Comparison of ENCODE assay signal across 8 cellular contexts in genomic region chr2:159891917-159892691, GRCh38. TPM values are rescaled to one million over a fixed set of nuclear protein-coding genes. Genes with fewer than 3 reads are reported as not detected.
DNase-seq lines count a peak whose midpoint lies in the region; ATAC-seq, FAIRE-seq and TF ChIP-seq lines count a peak whose summit lies in the region.

No MANE protein-coding gene starts in this region.

- no peaks in the 10 kb centered on the region for H3K79me2 ChIP-seq in hepatocyte

- H3K9me3 ChIP-seq in hepatocyte (ENCODE audit: low read depth), result no peaks in the 10 kb centered on the region

- no peak overlapping the region for H2AFZ ChIP-seq in hepatocyte

- H3K9me2 ChIP-seq in hepatocyte (replicated peaks; ENCODE audit: insufficient read depth), result no peaks in the 10 kb centered on the region

- 55% methylated on average over 2 of the region's 2 CpGs for WGBS in hepatocyte (ENCODE audit: low lambda C conversion rate, missing lambda C conversion rate)

- H3K27ac Mint-ChIP-seq in activated naive CD4-positive, alpha-beta T cell treated with anti-CD3 and anti-CD28 coated beads, Interleukin-2, amount 50 U/mL, for 72 hours, result peak overlapping the region in 1 of 2 donors; percentile 17

- TF ChIP-seq POLR2A in H54 (IDR thresholded peaks at IDR 0.05; ENCODE audit: low read depth, low read length), result no peak

- no peaks in the 10 kb centered on the region for H3K36me3 ChIP-seq in hepatocyte (replicated peaks; ENCODE audit: insufficient read depth, low read depth)

- peaks cover 27 to 28% of the 10 kb centered on the region in 2 donors for H3K36me3 Mint-ChIP-seq in activated naive CD4-positive, alpha-beta T cell treated with anti-CD3 and anti-CD28 coated beads, Interleukin-2, amount 50 U/mL, for 72 hours

- no peak overlapping the region for H3K4me3 ChIP-seq in hepatocyte

- H3K27ac ChIP-seq in hepatocyte, result peak overlapping the region; percentile 73

- TF ChIP-seq CTCF in hepatocyte (IDR thresholded peaks at IDR 0.05; ENCODE audit: poor library complexity), result no peak

- H3K27me3 ChIP-seq in hepatocyte, result no peaks in the 10 kb centered on the region

- FAIRE-seq in H54 (lab: Jason Lieb, UNC), result peak; percentile 95

- ATAC-seq in HG03442 (IDR thresholded peaks at IDR 0.05; ENCODE audit: unreplicated experiment), result no peak
- no peak for ATAC-seq in activated naive CD4-positive, alpha-beta T cell treated with anti-CD3 and anti-CD28 coated beads, Interleukin-2, amount 50 U/mL, for 72 hours

- H3K9me3 Mint-ChIP-seq in activated naive CD4-positive, alpha-beta T cell treated with anti-CD3 and anti-CD28 coated beads, Interleukin-2, amount 50 U/mL, for 72 hours, result peaks cover 0 to 4% of the 10 kb centered on the region in 2 donors

- peaks cover 22% of the 10 kb centered on the region for H3K4me1 ChIP-seq in hepatocyte (ENCODE audit: insufficient read depth)

- no peak overlapping the region for H3K4me2 ChIP-seq in hepatocyte

- DNase-seq in DMS53 (lab: John Stamatoyannopoulos, UW) (peak; percentile 62), H54 (ENCODE audit: insufficient read length, low spot score) (peak; percentile 57), RPMI7951 (ENCODE audit: low read depth) (peak; percentile 49), hepatocyte (ENCODE audit: low spot score) (peak; percentile 22), DMS153 treated with DMSO at 0.1 percent for 48 hours (lab: John Stamatoyannopoulos, UW; ENCODE audit: unreplicated experiment) (no peak), NCI-H128 (lab: John Stamatoyannopoulos, UW; ENCODE audit: unreplicated experiment) (no peak)
- DNase-seq in activated naive CD4-positive, alpha-beta T cell treated with anti-CD3 and anti-CD28 coated beads, Interleukin-2, amount 50 U/mL, for 72 hours (ENCODE audit: low spot score in 2 of 2), result no peak

- no peaks in the 10 kb centered on the region for H4K20me1 ChIP-seq in hepatocyte (ENCODE audit: insufficient read depth, poor library complexity, severe bottlenecking)

RNA-seq across cellular contexts. Expression of gene LY75, which starts 12.5 kb away (rescaled TPM):
- not detected in 2 replicates for total RNA-seq in RPMI7951 (2014; rRNA removed; shearing (Covaris generic))
- total RNA-seq in hepatocyte, result 16.2 and 17.7 TPM in 2 replicates
- 4.2 and 8.1 TPM in 2 replicates for polyA plus RNA-seq in hepatocyte
- total RNA-seq in activated naive CD4-positive, alpha-beta T cell treated with anti-CD3 and anti-CD28 coated beads, Interleukin-2, amount 50 U/mL, for 72 hours, result 10 to 100 TPM; 20.4 to 35.1 TPM

Comparison
In these comparisons a context has a peak if more than half of its experiments do, and no peak if none do; other contexts are left out.
1. DNase-seq: peak in DMS53 (single experiment), H54 (single experiment), RPMI7951 (single experiment) and hepatocyte (single experiment); none in DMS153 treated with DMSO at 0.1 percent for 48 hours (single experiment), activated naive CD4-positive, alpha-beta T cell treated with anti-CD3 and anti-CD28 coated beads, Interleukin-2, amount 50 U/mL, for 72 hours (0 of 2) and NCI-H128 (single experiment).
2. RNA of gene LY75, which starts 12.5 kb away (total RNA-seq): 20.4 to 35.1 TPM in activated naive CD4-positive, alpha-beta T cell treated with anti-CD3 and anti-CD28 coated beads, Interleukin-2, amount 50 U/mL, for 72 hours and 16.2 to 17.7 TPM in hepatocyte; not detected in RPMI7951; every median in the first group is over 10 times any median in the second.